Comparison of ENCODE assay signal across 1 cellular context in the genomic region with DNA sequence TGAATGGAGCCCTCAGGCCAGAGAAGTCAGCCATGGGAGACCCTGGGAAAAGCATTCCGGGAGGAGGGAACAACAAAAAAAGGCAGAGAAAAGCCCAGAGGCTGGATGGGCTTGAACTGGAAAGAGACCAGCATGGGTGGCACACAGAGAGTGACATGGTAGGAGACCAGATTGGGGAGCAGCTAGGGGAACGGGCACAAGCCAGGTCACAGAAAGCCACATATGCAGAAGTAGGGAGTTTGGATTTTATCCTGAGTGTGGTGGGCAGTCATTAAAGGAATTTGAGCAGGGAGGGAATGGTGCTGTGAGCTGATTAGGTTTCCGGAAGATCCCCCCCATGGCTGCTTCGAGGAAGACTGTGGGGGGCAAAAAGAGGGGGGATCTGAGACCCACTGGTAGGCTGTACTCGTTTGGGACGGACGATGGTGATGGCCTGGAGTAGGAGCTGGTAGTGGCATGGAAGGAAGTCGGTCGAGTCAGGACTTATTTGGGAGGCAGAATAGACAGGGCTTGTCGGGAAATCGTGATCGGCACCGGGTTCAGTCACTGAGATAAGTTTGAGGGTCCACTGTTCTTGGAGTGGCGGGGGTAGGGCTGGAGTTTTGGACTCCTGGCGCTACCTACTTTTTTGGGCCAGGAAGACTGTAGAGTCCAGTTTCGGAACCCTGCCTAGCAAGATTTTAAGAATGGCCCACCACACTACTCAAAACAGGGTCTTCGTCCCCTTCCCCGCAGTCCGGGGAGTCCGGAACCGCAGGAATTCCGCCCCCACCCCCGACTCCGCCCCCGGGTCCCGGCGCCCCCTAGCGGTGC.
TF ChIP-seq lines count a peak whose summit lies in the region.

No MANE protein-coding gene starts in this region.

TF ChIP-seq in K562, 482 proteins besides CTCF, POLR2A, EP300 and RAD21 (continued from another document):
- TF ChIP-seq KAT2B (IDR thresholded peaks at IDR 0.05; ENCODE audit: low read depth, low read length) (no peak), TAF1 (IDR thresholded peaks at IDR 0.05; ENCODE audit: control insufficient read depth, extremely low read depth, insufficient read depth, low read length, severe bottlenecking) (no peak)
